9 cellular contexts compared by ENCODE assay signal in genomic region chr1:39102537-39103320, GRCh38.
DNase-seq lines count a peak whose midpoint lies in the region; ATAC-seq and TF ChIP-seq lines count a peak whose summit lies in the region.
"Had no signal": no experiment of that assay in that cellular context is flagged by ENCODE, and none has a peak within 500 bp of the region (broad histone marks: within the 10 kb centered on the region; RNA-seq: fewer than 3 reads in every experiment).

No MANE protein-coding gene starts in this region.

- peaks cover 38% of the 10 kb centered on the region for H3K4me1 ChIP-seq in HUES6 (ENCODE audit: control insufficient read depth, insufficient read depth, low read length)

- intact Hi-C loops in activated CD4-positive, alpha-beta T cell treated with anti-CD3 and anti-CD28 coated beads for 36 hours (cut with DNase I, micrococcal nuclease), result loop anchor here (1.0 to 10.0 kb wide), 7 partner anchors 82 to 622 kb away; no protein-coding TSS in a partner anchor

- peak; percentile 34 for ATAC-seq in activated CD4-positive, alpha-beta T cell treated with anti-CD3 and anti-CD28 coated beads for 36 hours
- peak; percentile 23 to 42 for ATAC-seq in activated naive CD4-positive, alpha-beta T cell treated with anti-CD3 and anti-CD28 coated beads, Interleukin-2, amount 50 U/mL, for 72 hours
- no peak for ATAC-seq in HG02571 (IDR thresholded peaks at IDR 0.05; ENCODE audit: unreplicated experiment)

- H3K9me3 Mint-ChIP-seq in activated CD4-positive, alpha-beta T cell treated with anti-CD3 and anti-CD28 coated beads for 36 hours (ENCODE audit: low read depth), result no peaks in the 10 kb centered on the region
- H3K9me3 Mint-ChIP-seq in activated naive CD4-positive, alpha-beta T cell treated with anti-CD3 and anti-CD28 coated beads, Interleukin-2, amount 50 U/mL, for 72 hours, result no peaks in the 10 kb centered on the region
- H3K9me3 Mint-ChIP-seq in glutamatergic neuron (ENCODE audit: unreplicated experiment), result peaks cover 5% of the 10 kb centered on the region
- no peaks in the 10 kb centered on the region for H3K9me3 Mint-ChIP-seq in osteocyte (ENCODE audit: unreplicated experiment)
- H3K9me3 Mint-ChIP-seq: immature natural killer cell had no signal

- peak; percentile 50 for DNase-seq in activated CD4-positive, alpha-beta T cell treated with anti-CD3 and anti-CD28 coated beads for 36 hours
- DNase-seq in activated CD4-positive, alpha-beta T cell treated with anti-CD3 and anti-CD28 coated beads for 1 hour, result no peak
- DNase-seq in NCI-H82 (lab: John Stamatoyannopoulos, UW), result peak; percentile 89
- DNase-seq in activated naive CD4-positive, alpha-beta T cell treated with anti-CD3 and anti-CD28 coated beads, Interleukin-2, amount 50 U/mL, for 72 hours (ENCODE audit: low spot score in 2 of 2), result peak in 1 of 2 donors; percentile 26
- DNase-seq in glutamatergic neuron, result no peak
- DNase-seq in osteocyte (ENCODE audit: extremely low spot score, unreplicated experiment), result no peak

- H3K4me3 Mint-ChIP-seq in activated CD4-positive, alpha-beta T cell treated with anti-CD3 and anti-CD28 coated beads for 36 hours, result no peak overlapping the region
- H3K4me3 Mint-ChIP-seq in glutamatergic neuron (ENCODE audit: unreplicated experiment) (peak overlapping the region; percentile 63), osteocyte (ENCODE audit: unreplicated experiment) (peak overlapping the region; percentile 43)

- TF ChIP-seq CTCF in glutamatergic neuron (IDR thresholded peaks at IDR 0.05; ENCODE audit: partially characterized antibody, unreplicated experiment) (peak; percentile 44), osteocyte (IDR thresholded peaks at IDR 0.05) (peak; percentile 76)

- H3K27ac Mint-ChIP-seq in activated CD4-positive, alpha-beta T cell treated with anti-CD3 and anti-CD28 coated beads for 36 hours, result no peak overlapping the region
- no peak overlapping the region for H3K27ac Mint-ChIP-seq in activated naive CD4-positive, alpha-beta T cell treated with anti-CD3 and anti-CD28 coated beads, Interleukin-2, amount 50 U/mL, for 72 hours
- H3K27ac Mint-ChIP-seq in glutamatergic neuron (ENCODE audit: unreplicated experiment) (peak overlapping the region; percentile 67), osteocyte (ENCODE audit: unreplicated experiment) (peak overlapping the region; percentile 97)

- H3K9me3 ChIP-seq in HUES6 (ENCODE audit: control insufficient read depth, insufficient read depth, low read depth, low read length), result no peaks in the 10 kb centered on the region

- H3K27ac ChIP-seq in HUES6 (ENCODE audit: low read depth, low read length), result peak overlapping the region; percentile 80

- peak overlapping the region; percentile 85 for H3K9ac ChIP-seq in HUES6 (ENCODE audit: low read length)

- H3K4me3 ChIP-seq in HUES6 (ENCODE audit: low read depth, low read length), result peak overlapping the region; percentile 91

- CTCF ChIA-PET in activated CD4-positive, alpha-beta T cell treated with anti-CD3 and anti-CD28 coated beads for 36 hours (lab: Charles Lee), result interaction anchor here (0.6 to 2.1 kb wide), 5 partner anchors 61 to 557 kb away, joined by 3 to 11 read pairs (median 3); partner anchors contain the start of gene MACF1

- no peaks in the 10 kb centered on the region for H3K36me3 ChIP-seq in HUES6 (ENCODE audit: control insufficient read depth, insufficient read depth, low read length)

- peaks cover 8% of the 10 kb centered on the region for H3K27me3 Mint-ChIP-seq in activated CD4-positive, alpha-beta T cell treated with anti-CD3 and anti-CD28 coated beads for 36 hours
- H3K27me3 Mint-ChIP-seq in glutamatergic neuron (ENCODE audit: unreplicated experiment) (peaks cover 14% of the 10 kb centered on the region), osteocyte (ENCODE audit: unreplicated experiment) (no peaks in the 10 kb centered on the region)

- H3K36me3 Mint-ChIP-seq in activated CD4-positive, alpha-beta T cell treated with anti-CD3 and anti-CD28 coated beads for 36 hours (ENCODE audit: low read depth), result no peaks in the 10 kb centered on the region
- no peaks in the 10 kb centered on the region for H3K36me3 Mint-ChIP-seq in activated naive CD4-positive, alpha-beta T cell treated with anti-CD3 and anti-CD28 coated beads, Interleukin-2, amount 50 U/mL, for 72 hours
- H3K36me3 Mint-ChIP-seq in glutamatergic neuron (ENCODE audit: unreplicated experiment) (no peaks in the 10 kb centered on the region), osteocyte (ENCODE audit: unreplicated experiment) (no peaks in the 10 kb centered on the region)
- H3K36me3 Mint-ChIP-seq: immature natural killer cell had no signal

- H3K27me3 ChIP-seq in HUES6 (ENCODE audit: control insufficient read depth, insufficient read depth, low read length), result no peaks in the 10 kb centered on the region

- H3K4me1 Mint-ChIP-seq in activated CD4-positive, alpha-beta T cell treated with anti-CD3 and anti-CD28 coated beads for 36 hours, result peaks cover 39% of the 10 kb centered on the region
- H3K4me1 Mint-ChIP-seq in glutamatergic neuron (ENCODE audit: low read depth, unreplicated experiment) (peaks cover 37% of the 10 kb centered on the region), osteocyte (ENCODE audit: unreplicated experiment) (peaks cover 34% of the 10 kb centered on the region)

- POLR2A ChIA-PET in activated CD4-positive, alpha-beta T cell treated with anti-CD3 and anti-CD28 coated beads for 36 hours (lab: Charles Lee), result no interaction called here

Comparison
In these comparisons a context has a peak if more than half of its experiments do, and no peak if none do; other contexts are left out.
1. DNase-seq: peak in activated CD4-positive, alpha-beta T cell treated with anti-CD3 and anti-CD28 coated beads for 36 hours (single experiment) and NCI-H82 (single experiment); none in activated CD4-positive, alpha-beta T cell treated with anti-CD3 and anti-CD28 coated beads for 1 hour (single experiment), glutamatergic neuron (single experiment) and osteocyte (single experiment).
2. H3K27ac Mint-ChIP-seq: peak in glutamatergic neuron (single experiment) and osteocyte (single experiment); none in activated CD4-positive, alpha-beta T cell treated with anti-CD3 and anti-CD28 coated beads for 36 hours (single experiment) and activated naive CD4-positive, alpha-beta T cell treated with anti-CD3 and anti-CD28 coated beads, Interleukin-2, amount 50 U/mL, for 72 hours (0 of 2).